16 cellular contexts compared by ENCODE assay signal in genomic region chr3:33062814-33063346, GRCh38. TPM values are rescaled to one million over a fixed set of nuclear protein-coding genes. Genes with fewer than 3 reads are reported as not detected.
A peak's percentile ranks its signal among the peaks of the same experiment; 100 is the strongest.
DNase-seq lines count a peak whose midpoint lies in the region; ATAC-seq and TF ChIP-seq lines count a peak whose summit lies in the region.
"Had no signal": no experiment of that assay in that cellular context is flagged by ENCODE, and none has a peak within 500 bp of the region (broad histone marks: within the 10 kb centered on the region; RNA-seq: fewer than 3 reads in every experiment).

No MANE protein-coding gene starts in this region.

- H3K36me3 ChIP-seq in MM.1S (replicated peaks; ENCODE audit: insufficient read depth, low read length): no peaks in the 10 kb centered on the region; the same call in 1 of the 2 replicates
- H3K36me3 ChIP-seq in mesenchymal stem cell (ENCODE audit: control insufficient read depth in 1 of 2, insufficient read depth in 2 of 2, low read depth in 1 of 2, low read length in 2 of 2): peaks cover 40 to 69% of the 10 kb centered on the region in 2 experiments

- H3K4me1 ChIP-seq in MM.1S (ENCODE audit: low read length) (peaks cover 13% of the 10 kb centered on the region), mesenchymal stem cell (ENCODE audit: control insufficient read depth, insufficient read depth, low read depth, low read length) (peaks cover 2% of the 10 kb centered on the region)
- H3K4me1 ChIP-seq: parathyroid adenoma, thyroid gland had no signal

- no peak overlapping the region for H3K4ac ChIP-seq in mesenchymal stem cell (ENCODE audit: low read depth in 1 of 2, low read length in 2 of 2)

- WGBS in mesenchymal stem cell: 97% methylated on average over 9 of the region's 10 CpGs

- peak overlapping the region; percentile 69 for H3K4me3 Mint-ChIP-seq in CD4-positive, alpha-beta T cell
- H3K4me3 Mint-ChIP-seq in activated T-helper 2 cell treated with anti-CD3 and anti-CD28 coated beads, Interferon-gamma antibody, Interleukin-2, Interleukin-4, amounts not matched to agents 10 μg/mL and 5 μg/mL and 100 μg/mL, durations not matched to agents 14 hours and 24 hours and 36 hours (ENCODE audit: low read depth): peak overlapping the region; percentile 22

- CTCF ChIA-PET in CD4-positive, alpha-beta T cell (lab: Charles Lee): interaction anchor here (1.7 to 6.3 kb wide), 5 partner anchors 12 to 40 kb away, joined by 5 to 39 read pairs (median 16); no protein-coding TSS in a partner anchor

- no peak overlapping the region for H3K18ac ChIP-seq in mesenchymal stem cell (ENCODE audit: low read depth in 1 of 2, low read length in 2 of 2)

- no peak for TF ChIP-seq CTCF in CD4-positive, alpha-beta T cell (IDR thresholded peaks at IDR 0.05)
- TF ChIP-seq CTCF in MM.1S (IDR thresholded peaks at IDR 0.05; ENCODE audit: low read length): no peak

- peaks cover 73% of the 10 kb centered on the region for H3K4me1 Mint-ChIP-seq in CD4-positive, alpha-beta T cell (ENCODE audit: low read depth)
- peaks cover 69% of the 10 kb centered on the region for H3K4me1 Mint-ChIP-seq in activated T-helper 2 cell treated with anti-CD3 and anti-CD28 coated beads, Interferon-gamma antibody, Interleukin-2, Interleukin-4, amounts not matched to agents 10 μg/mL and 5 μg/mL and 100 μg/mL, durations not matched to agents 14 hours and 24 hours and 36 hours (ENCODE audit: low read depth)

- DNase-seq in CD4-positive, alpha-beta T cell: peak in 2 of 10 experiments; percentile 16 to 18
- DNase-seq in MM.1S (no peak), mesenchymal stem cell (no peak), NCI-H1105 (lab: John Stamatoyannopoulos, UW) (no peak), NCI-H1694 (lab: John Stamatoyannopoulos, UW) (no peak), NCI-H2227 (lab: John Stamatoyannopoulos, UW; ENCODE audit: unreplicated experiment) (no peak)
- no peak for DNase-seq in activated T-helper 2 cell treated with anti-CD3 and anti-CD28 coated beads, Interferon-gamma antibody, Interleukin-2, Interleukin-4, amounts not matched to agents 10 μg/mL and 5 μg/mL and 100 μg/mL, durations not matched to agents 14 hours and 24 hours and 36 hours (ENCODE audit: low spot score)
- DNase-seq: DMS79, NCI-H1417 treated with DMSO at 0.1 percent for 48 hours, NCI-H510A treated with DMSO at 0.1 percent for 48 hours, OCI-M1, SW 1271, thyroid gland had no signal

- no peak overlapping the region for H2BK12ac ChIP-seq in mesenchymal stem cell (ENCODE audit: low read length in 2 of 2)

- no peak overlapping the region for H3K14ac ChIP-seq in mesenchymal stem cell (ENCODE audit: low read length in 2 of 2)

- no peaks in the 10 kb centered on the region for H3K9me2 ChIP-seq in MM.1S (replicated peaks; ENCODE audit: insufficient read depth, low read length)

- ATAC-seq in CD4-positive, alpha-beta T cell (ENCODE audit: poor library complexity): peak; percentile 23
- no peak for ATAC-seq in HG03039 (IDR thresholded peaks at IDR 0.05; ENCODE audit: unreplicated experiment)
- ATAC-seq: K562 had no signal

- peak overlapping the region; percentile 7 for H4K8ac ChIP-seq in mesenchymal stem cell (ENCODE audit: low read length)

- H3K27ac ChIP-seq in CD4-positive, alpha-beta T cell (ENCODE audit: low read depth, low read length): peak overlapping the region; percentile 50
- H3K27ac ChIP-seq in MM.1S (ENCODE audit: low read length) (no peak overlapping the region), mesenchymal stem cell (ENCODE audit: low read length, poor library complexity, severe bottlenecking) (no peak overlapping the region)
- H3K27ac ChIP-seq: parathyroid adenoma, thyroid gland had no signal

- H3K9ac ChIP-seq in MM.1S (ENCODE audit: low read length): no peak overlapping the region
- no peak overlapping the region for H3K9ac ChIP-seq in mesenchymal stem cell (ENCODE audit: low read length)
- H3K9ac ChIP-seq: parathyroid adenoma had no signal

- no peaks in the 10 kb centered on the region for H3K27me3 ChIP-seq in CD4-positive, alpha-beta T cell (ENCODE audit: control insufficient read depth, insufficient read depth, low read length)
- H3K27me3 ChIP-seq in MM.1S (replicated peaks; ENCODE audit: insufficient read depth, low read length) (no peaks in the 10 kb centered on the region), mesenchymal stem cell (ENCODE audit: control insufficient read depth in 1 of 2, insufficient read depth in 1 of 2, low read length in 2 of 2) (no peaks in the 10 kb centered on the region)
- H3K27me3 ChIP-seq: thyroid gland had no signal

- no peak overlapping the region for H4K91ac ChIP-seq in mesenchymal stem cell (ENCODE audit: low read length)

- no peak overlapping the region for H2AK5ac ChIP-seq in mesenchymal stem cell (ENCODE audit: low read length, severe bottlenecking)

- peaks cover 18% of the 10 kb centered on the region for H3K79me1 ChIP-seq in mesenchymal stem cell (replicated peaks; ENCODE audit: low read length, poor library complexity, severe bottlenecking)

- 0 out of 2 replicates have a peak, but pooled peaks cover 3% of the 10 kb centered on the region for H3K79me2 ChIP-seq in MM.1S (ENCODE audit: low read length)

- no peak overlapping the region for H3K23ac ChIP-seq in mesenchymal stem cell (ENCODE audit: low read length in 2 of 2)

- H3K4me2 ChIP-seq in MM.1S (ENCODE audit: low read depth, low read length) (0 out of 2 replicates have a peak overlapping the region, but pooled peaks have one; percentile 10), mesenchymal stem cell (ENCODE audit: low read length, poor library complexity, severe bottlenecking) (no peak overlapping the region)

- H3K27ac Mint-ChIP-seq in CD4-positive, alpha-beta T cell: peak overlapping the region; percentile 94
- peak overlapping the region; percentile 83 for H3K27ac Mint-ChIP-seq in activated T-helper 2 cell treated with anti-CD3 and anti-CD28 coated beads, Interferon-gamma antibody, Interleukin-2, Interleukin-4, amounts not matched to agents 10 μg/mL and 5 μg/mL and 100 μg/mL, durations not matched to agents 14 hours and 24 hours and 36 hours

- H3K9me3 ChIP-seq in CD4-positive, alpha-beta T cell (ENCODE audit: control insufficient read depth, low read length): no peaks in the 10 kb centered on the region
- H3K9me3 ChIP-seq in MM.1S (replicated peaks; ENCODE audit: insufficient read depth, low read length): no peaks in the 10 kb centered on the region
- no peaks in the 10 kb centered on the region for H3K9me3 ChIP-seq in mesenchymal stem cell (ENCODE audit: control insufficient read depth, low read length)
- H3K9me3 ChIP-seq: thyroid gland had no signal

- H4K20me1 ChIP-seq in MM.1S (ENCODE audit: insufficient read depth, low read length): no peaks in the 10 kb centered on the region

- POLR2A ChIA-PET in CD4-positive, alpha-beta T cell (lab: Charles Lee): interaction anchor here (1.1 to 5.5 kb wide), 4 partner anchors 10 to 110 kb away, joined by 3 to 54 read pairs (median 4); no protein-coding TSS in a partner anchor

- intact Hi-C loops in CD4-positive, alpha-beta T cell (cut with DNase I, micrococcal nuclease): loop anchor here (1.0 to 5.0 kb wide), 2 partner anchors 40 to 46 kb away; no protein-coding TSS in a partner anchor
- intact Hi-C loops in activated T-helper 2 cell treated with anti-CD3 and anti-CD28 coated beads, Interferon-gamma antibody, Interleukin-2, Interleukin-4, amounts not matched to agents 10 μg/mL and 5 μg/mL and 100 μg/mL, durations not matched to agents 14 hours and 24 hours and 36 hours (cut with micrococcal nuclease): loop anchor here (1.0 to 2.0 kb wide), 4 partner anchors 40 to 102 kb away; no protein-coding TSS in a partner anchor

- no peaks in the 10 kb centered on the region for H3F3A ChIP-seq in MM.1S (ENCODE audit: insufficient read depth, low read length)

- H2BK15ac ChIP-seq in mesenchymal stem cell (ENCODE audit: low read depth, poor library complexity, severe bottlenecking): no peak overlapping the region

- H3K27me3 Mint-ChIP-seq in CD4-positive, alpha-beta T cell: no peaks in the 10 kb centered on the region
- H3K27me3 Mint-ChIP-seq in activated T-helper 2 cell treated with anti-CD3 and anti-CD28 coated beads, Interferon-gamma antibody, Interleukin-2, Interleukin-4, amounts not matched to agents 10 μg/mL and 5 μg/mL and 100 μg/mL, durations not matched to agents 14 hours and 24 hours and 36 hours (ENCODE audit: low read depth): no peaks in the 10 kb centered on the region

- H2BK120ac ChIP-seq in mesenchymal stem cell (ENCODE audit: low read depth, low read length): no peak overlapping the region

- H3K4me3 ChIP-seq in MM.1S (ENCODE audit: low read length): no peak overlapping the region
- H3K4me3 ChIP-seq in mesenchymal stem cell (ENCODE audit: insufficient read depth in 1 of 2, low read depth in 1 of 2, low read length in 2 of 2): no peak overlapping the region
- H3K4me3 ChIP-seq: K562, thyroid gland had no signal

- H3K9me3 Mint-ChIP-seq in CD4-positive, alpha-beta T cell: no peaks in the 10 kb centered on the region
- no peaks in the 10 kb centered on the region for H3K9me3 Mint-ChIP-seq in activated T-helper 2 cell treated with anti-CD3 and anti-CD28 coated beads, Interferon-gamma antibody, Interleukin-2, Interleukin-4, amounts not matched to agents 10 μg/mL and 5 μg/mL and 100 μg/mL, durations not matched to agents 14 hours and 24 hours and 36 hours

- no peak overlapping the region for H2BK5ac ChIP-seq in mesenchymal stem cell (ENCODE audit: low read depth, low read length, poor library complexity, severe bottlenecking)

- H2AFZ ChIP-seq in MM.1S (ENCODE audit: low read length) (no peak overlapping the region), mesenchymal stem cell (ENCODE audit: low read depth, low read length) (no peak overlapping the region)
- H2AFZ ChIP-seq: parathyroid adenoma had no signal

- H3K36me3 Mint-ChIP-seq in CD4-positive, alpha-beta T cell (ENCODE audit: low read depth): peaks cover 48% of the 10 kb centered on the region
- peaks cover 71% of the 10 kb centered on the region for H3K36me3 Mint-ChIP-seq in activated T-helper 2 cell treated with anti-CD3 and anti-CD28 coated beads, Interferon-gamma antibody, Interleukin-2, Interleukin-4, amounts not matched to agents 10 μg/mL and 5 μg/mL and 100 μg/mL, durations not matched to agents 14 hours and 24 hours and 36 hours (ENCODE audit: low read depth)

RNA-seq across cellular contexts. Expression of gene GLB1, which starts 34.1 kb away (rescaled TPM):
- total RNA-seq in CD4-positive, alpha-beta T cell: 10 to 100 TPM; 20.1 to 22.8 TPM
- 60.3 and 60.8 TPM in 2 replicates for total RNA-seq in activated T-helper 2 cell treated with anti-CD3 and anti-CD28 coated beads, Interferon-gamma antibody, Interleukin-2, Interleukin-4, amounts not matched to agents 10 μg/mL and 5 μg/mL and 100 μg/mL, durations not matched to agents 14 hours and 24 hours and 36 hours
- polyA plus RNA-seq in mesenchymal stem cell (2013, experiment 1 of 2): 106 TPM
- polyA plus RNA-seq in mesenchymal stem cell (2013, experiment 2 of 2): 106 TPM

RNA-seq across cellular contexts. Expression of gene TMPPE, which starts 34.1 kb away (rescaled TPM):
- 1 to 10 TPM; 8.5 TPM for total RNA-seq in CD4-positive, alpha-beta T cell
- total RNA-seq in activated T-helper 2 cell treated with anti-CD3 and anti-CD28 coated beads, Interferon-gamma antibody, Interleukin-2, Interleukin-4, amounts not matched to agents 10 μg/mL and 5 μg/mL and 100 μg/mL, durations not matched to agents 14 hours and 24 hours and 36 hours: 14.9 and 15.8 TPM in 2 replicates
- polyA plus RNA-seq in mesenchymal stem cell (2013, experiment 1 of 2): 2.1 TPM
- 1.8 TPM for polyA plus RNA-seq in mesenchymal stem cell (2013, experiment 2 of 2)

RNA-seq across cellular contexts. Expression of gene CRTAP, which starts 50.9 kb away (rescaled TPM):
- 10 to 100 TPM; 38.2 to 40.3 TPM for total RNA-seq in CD4-positive, alpha-beta T cell
- 51.9 and 55.9 TPM in 2 replicates for total RNA-seq in activated T-helper 2 cell treated with anti-CD3 and anti-CD28 coated beads, Interferon-gamma antibody, Interleukin-2, Interleukin-4, amounts not matched to agents 10 μg/mL and 5 μg/mL and 100 μg/mL, durations not matched to agents 14 hours and 24 hours and 36 hours
- 354 TPM for polyA plus RNA-seq in mesenchymal stem cell (2013, experiment 1 of 2)
- 351 TPM for polyA plus RNA-seq in mesenchymal stem cell (2013, experiment 2 of 2)
